10 cellular contexts compared by ENCODE assay signal in genomic region chr12:98439471-98440164, GRCh38.
DNase-seq lines count a peak whose midpoint lies in the region; TF ChIP-seq lines count a peak whose summit lies in the region.
"Had no signal": no experiment of that assay in that cellular context is flagged by ENCODE, and none has a peak within 500 bp of the region (broad histone marks: within the 10 kb centered on the region; RNA-seq: fewer than 3 reads in every experiment).

No MANE protein-coding gene starts in this region.

- H3K4me1 Mint-ChIP-seq in CD14-positive monocyte (peaks cover 75% of the 10 kb centered on the region), glutamatergic neuron (ENCODE audit: low read depth, unreplicated experiment) (no peaks in the 10 kb centered on the region)
- H3K4me1 Mint-ChIP-seq: CD4-positive, CD25-positive, alpha-beta regulatory T cell had no signal

- intact Hi-C loops in CD14-positive monocyte (cut with micrococcal nuclease): loop anchor here in 1 of 2 donors (2.0 kb wide), 1 partner anchor 25 kb away; no protein-coding TSS in a partner anchor

- H3K9ac ChIP-seq in SK-N-MC (ENCODE audit: insufficient read length): no peak overlapping the region

- POLR2A ChIA-PET in GM10248 (lab: Yijun Ruan, JAX): no interaction called here

- no peak for TF ChIP-seq CTCF in CD14-positive monocyte (IDR thresholded peaks at IDR 0.05)
- no peak for TF ChIP-seq CTCF in fibroblast of mammary gland (conservative IDR thresholded peaks at IDR 0.05; ENCODE audit: control insufficient read depth, insufficient read depth, low read depth, low read length)
- no peak for TF ChIP-seq CTCF in neutrophil (IDR thresholded peaks at IDR 0.05)
- TF ChIP-seq CTCF in GM10248 (IDR thresholded peaks at IDR 0.05; ENCODE audit: control extremely low read depth, extremely low read depth, low read depth, missing control alignments): no peak
- TF ChIP-seq CTCF in glutamatergic neuron (IDR thresholded peaks at IDR 0.05; ENCODE audit: partially characterized antibody, unreplicated experiment): no peak

- H3K4me3 Mint-ChIP-seq in CD14-positive monocyte (peak overlapping the region; percentile 72 to 79), glutamatergic neuron (ENCODE audit: unreplicated experiment) (no peak overlapping the region)
- H3K4me3 Mint-ChIP-seq: CD4-positive, CD25-positive, alpha-beta regulatory T cell had no signal

- H3K27me3 Mint-ChIP-seq in CD14-positive monocyte (ENCODE audit: low read depth in 3 of 3) (peaks cover 0 to 2% (median 0%) of the 10 kb centered on the region in 3 donors), glutamatergic neuron (ENCODE audit: unreplicated experiment) (no peaks in the 10 kb centered on the region)

- H3K9me3 Mint-ChIP-seq in CD14-positive monocyte (peaks cover 0 to 9% (median 6%) of the 10 kb centered on the region in 7 donors), glutamatergic neuron (ENCODE audit: unreplicated experiment) (peaks cover 2% of the 10 kb centered on the region)

- peaks cover 9% of the 10 kb centered on the region; the same call in 1 of the 2 replicates for H3K9me3 ChIP-seq in SK-N-MC (ENCODE audit: low read depth, low read length)
- H3K9me3 ChIP-seq in neutrophil: no peaks in the 10 kb centered on the region

- peak overlapping the region; percentile 99 to 100 (median 100) for H3K27ac Mint-ChIP-seq in CD14-positive monocyte
- no peak overlapping the region for H3K27ac Mint-ChIP-seq in glutamatergic neuron (ENCODE audit: unreplicated experiment)
- H3K27ac Mint-ChIP-seq: CD4-positive, CD25-positive, alpha-beta regulatory T cell had no signal

- peak; percentile 63 for DNase-seq in CD14-positive monocyte (ENCODE audit: low spot score)
- peak; percentile 99 for DNase-seq in SK-N-MC (ENCODE audit: low read depth, low spot score)
- peak; percentile 58 for DNase-seq in fibroblast of mammary gland (ENCODE audit: low read depth)
- no peak for DNase-seq in foreskin melanocyte
- no peak for DNase-seq in NCI-H2171 (lab: John Stamatoyannopoulos, UW)
- DNase-seq in GM10248 (ENCODE audit: extremely low spot score): no peak
- no peak for DNase-seq in glutamatergic neuron
- DNase-seq: CD4-positive, CD25-positive, alpha-beta regulatory T cell; SHP77 treated with DMSO at 0.1 percent for 48 hours had no signal

- CTCF ChIA-PET in GM10248 (lab: Yijun Ruan, JAX): interaction anchor here (1.5 to 1.8 kb wide), 3 partner anchors 11 to 15 kb away, joined by 4 to 7 read pairs (median 4); no protein-coding TSS in a partner anchor

- peaks cover 30 to 38% of the 10 kb centered on the region in 2 experiments for H3K4me1 ChIP-seq in neutrophil (ENCODE audit: control insufficient read depth in 1 of 2, insufficient read depth in 1 of 2, low read depth in 1 of 2, low read length in 1 of 2)

- H3K36me3 ChIP-seq in SK-N-MC (ENCODE audit: insufficient read depth, low read length): no peaks in the 10 kb centered on the region
- H3K36me3 ChIP-seq in neutrophil: no peaks in the 10 kb centered on the region

- H3K4me3 ChIP-seq in SK-N-MC (peak overlapping the region; percentile 55), fibroblast of mammary gland (ENCODE audit: control insufficient read depth, low read depth, low read length) (no peak overlapping the region), neutrophil (ENCODE audit: low read depth in 1 of 2, low read length in 1 of 2) (peak overlapping the region; percentile 16 to 28)

- peak overlapping the region; percentile 83 for H3K27ac ChIP-seq in SK-N-MC
- peak overlapping the region; percentile 78 for H3K27ac ChIP-seq in neutrophil

- H3K27me3 ChIP-seq in neutrophil: peaks cover 73% of the 10 kb centered on the region

- H3K36me3 Mint-ChIP-seq in CD14-positive monocyte (peaks cover 0 to 6% of the 10 kb centered on the region in 2 donors), glutamatergic neuron (ENCODE audit: unreplicated experiment) (peaks cover 12% of the 10 kb centered on the region)
- H3K36me3 Mint-ChIP-seq: CD4-positive, CD25-positive, alpha-beta regulatory T cell had no signal

Comparison
In these comparisons a context has a peak if more than half of its experiments do, and no peak if none do; other contexts are left out.
1. DNase-seq: peak in CD14-positive monocyte (single experiment), SK-N-MC (single experiment) and fibroblast of mammary gland (single experiment); none in foreskin melanocyte (single experiment), NCI-H2171 (single experiment), GM10248 (single experiment) and glutamatergic neuron (single experiment).